8 cellular contexts compared by ENCODE assay signal in genomic region chr19:2542341-2543069, GRCh38.
DNase-seq lines count a peak whose midpoint lies in the region; ATAC-seq and TF ChIP-seq lines count a peak whose summit lies in the region.

No MANE protein-coding gene starts in this region.

- H4K8ac ChIP-seq in trophoblast cell (ENCODE audit: low read depth, low read length) = peak overlapping the region; percentile 34

- H3K23ac ChIP-seq in trophoblast cell (ENCODE audit: low read length) = no peak overlapping the region

- no peaks in the 10 kb centered on the region for H3K9me3 ChIP-seq in CD8-positive, alpha-beta T cell (ENCODE audit: low read length)
- H3K9me3 ChIP-seq in PC-3 (ENCODE audit: low read length) (no peaks in the 10 kb centered on the region), esophagus squamous epithelium (no peaks in the 10 kb centered on the region), trophoblast cell (ENCODE audit: insufficient read depth, low read depth, low read length) (no peaks in the 10 kb centered on the region)

- H3K27me3 Mint-ChIP-seq in CD8-positive, alpha-beta T cell (ENCODE audit: low read depth) = no peaks in the 10 kb centered on the region

- no peaks in the 10 kb centered on the region for H4K20me1 ChIP-seq in PC-3 (ENCODE audit: low read length)

- H4K12ac ChIP-seq in trophoblast cell (ENCODE audit: low read depth, low read length) = no peak overlapping the region

- peak; percentile 29 for ATAC-seq in CD8-positive, alpha-beta T cell
- ATAC-seq in PC-3 = no peak
- ATAC-seq in foreskin keratinocyte = no peak
- no peak for ATAC-seq in HG03025 (IDR thresholded peaks at IDR 0.05; ENCODE audit: low FRiP score, unreplicated experiment)

- peak overlapping the region; percentile 63 for H2BK5ac ChIP-seq in trophoblast cell (ENCODE audit: low read depth, low read length, poor library complexity)

- peak overlapping the region; percentile 19 for H2AK5ac ChIP-seq in trophoblast cell (ENCODE audit: low read length)

- no peaks in the 10 kb centered on the region for H3K36me3 ChIP-seq in CD8-positive, alpha-beta T cell (ENCODE audit: insufficient read depth, low read length)
- no peaks in the 10 kb centered on the region for H3K36me3 ChIP-seq in PC-3 (ENCODE audit: low read depth, low read length)
- H3K36me3 ChIP-seq in esophagus squamous epithelium = no peaks in the 10 kb centered on the region
- no peaks in the 10 kb centered on the region for H3K36me3 ChIP-seq in trophoblast cell (ENCODE audit: control insufficient read depth in 1 of 2, insufficient read depth in 2 of 2, low read length in 2 of 2)

- peak overlapping the region; percentile 76 for H2BK12ac ChIP-seq in trophoblast cell (ENCODE audit: low read length)

- peak overlapping the region; percentile 21 for H3K4ac ChIP-seq in trophoblast cell (ENCODE audit: low read depth, low read length)

- BruUV-seq in PC-3 (replicated peaks; lab: Mats Ljungman, UMichigan) = TSS peak; percentile 21

- H4K91ac ChIP-seq in trophoblast cell (ENCODE audit: low read depth, low read length) = peak overlapping the region; percentile 78

- 79 to 80% methylated on average over 8 to 18 of the region's 22 CpGs for WGBS in esophagus squamous epithelium, 2 donors
- no CpG with 5 or more reads among the region's 22 CpGs for WGBS in trophoblast cell (ENCODE audit: extremely low coverage, insufficient coverage, insufficient read length)

- H2BK120ac ChIP-seq in trophoblast cell (ENCODE audit: insufficient read depth, low read length, poor library complexity) = peak overlapping the region; percentile 85

- H2AFZ ChIP-seq in PC-3 (ENCODE audit: low read length) = no peak overlapping the region
- H2AFZ ChIP-seq in trophoblast cell (ENCODE audit: insufficient read depth, low read length, poor library complexity) = no peak overlapping the region

- H3F3A ChIP-seq in PC-3 (ENCODE audit: low read length, unreplicated experiment) = no peaks in the 10 kb centered on the region

- no peak overlapping the region for H3K27ac ChIP-seq in CD8-positive, alpha-beta T cell (ENCODE audit: low read depth, low read length)
- peak overlapping the region; percentile 88; the same call in 1 of the 2 replicates for H3K27ac ChIP-seq in PC-3 (ENCODE audit: low read length)
- peak overlapping the region; percentile 84 to 91 (median 90) for H3K27ac ChIP-seq in esophagus squamous epithelium
- peak overlapping the region; percentile 100 for H3K27ac ChIP-seq in trophoblast cell (ENCODE audit: low read depth, low read length)
- no peak overlapping the region for H3K27ac ChIP-seq in foreskin keratinocyte

- H3K79me2 ChIP-seq in PC-3 (ENCODE audit: low read length) = peaks cover 21% of the 10 kb centered on the region
- peaks cover 23% of the 10 kb centered on the region for H3K79me2 ChIP-seq in trophoblast cell (ENCODE audit: control insufficient read depth, insufficient read depth, low read length, poor library complexity)

- no peak for TF ChIP-seq CTCF in CD8-positive, alpha-beta T cell (IDR thresholded peaks at IDR 0.05)
- TF ChIP-seq CTCF in PC-3 (conservative IDR thresholded peaks at IDR 0.05; ENCODE audit: low read depth, low read length) = no peak
- no peak for TF ChIP-seq CTCF in esophagus squamous epithelium (IDR thresholded peaks at IDR 0.05)
- no peak for TF ChIP-seq CTCF in foreskin keratinocyte (conservative IDR thresholded peaks at IDR 0.05)

- H3K36me3 Mint-ChIP-seq in CD8-positive, alpha-beta T cell = no peaks in the 10 kb centered on the region

- no peaks in the 10 kb centered on the region for H3K27me3 ChIP-seq in CD8-positive, alpha-beta T cell (ENCODE audit: insufficient read depth, low read length)
- H3K27me3 ChIP-seq in PC-3 (ENCODE audit: low read length) (no peaks in the 10 kb centered on the region), esophagus squamous epithelium (no peaks in the 10 kb centered on the region), trophoblast cell (ENCODE audit: insufficient read depth, low read length) (no peaks in the 10 kb centered on the region), foreskin keratinocyte (no peaks in the 10 kb centered on the region)

- peak overlapping the region; percentile 58 for H3K14ac ChIP-seq in trophoblast cell (ENCODE audit: low read length)

- peaks cover 61% of the 10 kb centered on the region for H3K79me1 ChIP-seq in trophoblast cell (ENCODE audit: low read length)

- H3K4me2 ChIP-seq in PC-3 (ENCODE audit: low read length) = peak overlapping the region; percentile 76; the same call in 1 of the 2 replicates
- H3K4me2 ChIP-seq in trophoblast cell (ENCODE audit: low read length) = no peak overlapping the region

- no peak for DNase-seq in CD8-positive, alpha-beta T cell
- DNase-seq in PC-3 = no peak
- DNase-seq in esophagus squamous epithelium (lab: John Stamatoyannopoulos, UW) = no peak
- DNase-seq in trophoblast cell = peak in 1 of 2 donors; percentile 41
- no peak for DNase-seq in NCI-H526 treated with DMSO at 0.1 percent for 48 hours (lab: John Stamatoyannopoulos, UW)
- DNase-seq in amygdala (lab: John Stamatoyannopoulos, UW) = no peak
- no peak for DNase-seq in foreskin keratinocyte

- no peaks in the 10 kb centered on the region for H3K9me3 Mint-ChIP-seq in CD8-positive, alpha-beta T cell

- intact Hi-C loops in CD8-positive, alpha-beta T cell (cut with DNase I, micrococcal nuclease) = no loop called here
- intact Hi-C loops in PC-3 (cut with micrococcal nuclease) (loop anchor here (1.0 to 2.0 kb wide), 3 partner anchors 18 to 66 kb away; partner anchors contain the start of gene GADD45B), esophagus squamous epithelium (cut with DNase I) (loop anchor here (5.0 to 10.0 kb wide), 2 partner anchors 62 to 65 kb away; partner anchors contain the start of gene GADD45B)

- CTCF ChIA-PET in CD8-positive, alpha-beta T cell (lab: Charles Lee) = interaction anchor here (0.9 to 1.5 kb wide), 3 partner anchors 9 to 95 kb away, joined by 3 to 4 read pairs (median 3); no protein-coding TSS in a partner anchor
- CTCF ChIA-PET in PC-3 (lab: Charles Lee) = no interaction called here

- peak overlapping the region; percentile 60 for H3K18ac ChIP-seq in trophoblast cell (ENCODE audit: low read length)

- no peaks in the 10 kb centered on the region for H3K9me2 ChIP-seq in PC-3 (replicated peaks; ENCODE audit: low read length)

- TF ChIP-seq POLR2A in esophagus squamous epithelium (IDR thresholded peaks at IDR 0.05) = no peak

- peak overlapping the region; percentile 66 for H3K27ac Mint-ChIP-seq in CD8-positive, alpha-beta T cell

- POLR2A ChIA-PET in CD8-positive, alpha-beta T cell (lab: Charles Lee) = interaction anchor here (1.5 to 4.1 kb wide), 2 partner anchors 19 to 65 kb away, joined by 3 to 39 read pairs; partner anchors contain the start of gene GADD45B
- POLR2A ChIA-PET in PC-3 (lab: Charles Lee; ENCODE audit: unreplicated experiment) = interaction anchor here (0.6 to 2.6 kb wide), 4 partner anchors 36 to 79 kb away, joined by 3 to 18 read pairs (median 4); partner anchors contain the start of gene GADD45B

- H3K4me1 Mint-ChIP-seq in CD8-positive, alpha-beta T cell (ENCODE audit: low read depth) = peaks cover 17% of the 10 kb centered on the region

- peak overlapping the region; percentile 62 for H3K4me3 Mint-ChIP-seq in CD8-positive, alpha-beta T cell

- H3K4me1 ChIP-seq in CD8-positive, alpha-beta T cell (ENCODE audit: insufficient read depth, low read length) = peaks cover 15% of the 10 kb centered on the region
- peaks cover 47% of the 10 kb centered on the region for H3K4me1 ChIP-seq in PC-3 (ENCODE audit: insufficient read depth, low read length)
- peaks cover 55 to 75% (median 67%) of the 10 kb centered on the region in 3 donors for H3K4me1 ChIP-seq in esophagus squamous epithelium
- H3K4me1 ChIP-seq in trophoblast cell (ENCODE audit: control insufficient read depth in 1 of 2, insufficient read depth in 2 of 2, low read length in 2 of 2) = peaks cover 46 to 50% of the 10 kb centered on the region in 2 experiments
- H3K4me1 ChIP-seq in foreskin keratinocyte = peaks cover 11% of the 10 kb centered on the region

- no peak overlapping the region for H3K4me3 ChIP-seq in CD8-positive, alpha-beta T cell (ENCODE audit: low read depth, low read length)
- H3K4me3 ChIP-seq in PC-3 (ENCODE audit: low read length) (no peak overlapping the region), esophagus squamous epithelium (peak overlapping the region in 1 of 4 donors; percentile 31), trophoblast cell (ENCODE audit: low read depth, low read length) (no peak overlapping the region)

- H3K9ac ChIP-seq in PC-3 (ENCODE audit: low read length) = no peak overlapping the region
- no peak overlapping the region for H3K9ac ChIP-seq in trophoblast cell (ENCODE audit: low read length)

Comparison
In these comparisons a context has a peak if more than half of its experiments do, and no peak if none do; other contexts are left out.
1. H3K27ac ChIP-seq: peak in PC-3 (single experiment), esophagus squamous epithelium (4 of 4) and trophoblast cell (single experiment); none in CD8-positive, alpha-beta T cell (single experiment) and foreskin keratinocyte (single experiment).
2. intact Hi-C loops: an anchor here in PC-3 (1.0 to 2.0 kb wide) and esophagus squamous epithelium (5.0 to 10.0 kb wide); none called in CD8-positive, alpha-beta T cell.